20 cellular contexts compared by ENCODE assay signal in the genomic region with DNA sequence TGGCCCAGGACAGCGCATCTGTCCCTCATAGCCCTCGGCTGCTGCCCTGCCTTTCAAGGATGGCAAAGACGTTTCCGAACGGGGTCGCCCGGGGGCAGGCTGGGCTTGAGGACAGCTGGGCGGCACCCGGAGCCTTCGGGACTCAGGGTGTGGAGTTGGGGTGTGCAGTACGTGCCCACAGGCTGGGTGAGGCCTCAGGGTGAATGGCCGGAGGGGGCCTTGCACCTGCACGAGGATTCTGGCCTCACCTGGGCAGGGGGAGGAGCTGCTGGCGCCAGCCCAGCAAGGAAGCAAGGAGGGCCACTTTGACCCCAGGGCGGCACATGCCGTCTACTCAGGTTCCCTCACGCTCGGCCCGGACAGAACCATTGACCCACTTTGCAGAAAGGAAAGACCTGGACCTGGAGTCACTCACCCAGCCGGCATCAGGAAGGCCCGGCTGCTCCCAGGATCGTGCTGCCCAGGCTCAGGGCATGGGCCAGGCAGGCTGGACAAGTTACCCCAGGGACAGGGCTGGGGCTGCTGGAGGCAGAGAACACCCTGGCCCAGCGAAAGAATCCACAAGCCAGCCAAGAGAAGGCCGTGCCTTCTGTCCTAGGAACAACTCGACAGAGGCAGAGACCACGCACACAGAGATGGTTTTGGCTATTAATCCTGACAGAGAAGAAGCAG.
DNase-seq lines count a peak whose midpoint lies in the region; ATAC-seq, FAIRE-seq and TF ChIP-seq lines count a peak whose summit lies in the region.
"Had no signal": no experiment of that assay in that cellular context is flagged by ENCODE, and none has a peak within 500 bp of the region (broad histone marks: within the 10 kb centered on the region; RNA-seq: fewer than 3 reads in every experiment).

No MANE protein-coding gene starts in this region.

- in situ Hi-C loops in HepG2 (cut with HindIII; ENCODE audit: extremely low pct_ligation_motif_present, low pct_unique_long_range_greater_than_20kb): no loop called here

- H3K27ac Mint-ChIP-seq in activated CD4-positive, alpha-beta T cell treated with anti-CD3 and anti-CD28 coated beads for 36 hours: no peak overlapping the region
- H3K27ac Mint-ChIP-seq: CD8-positive, alpha-beta T cell had no signal

- no peak overlapping the region for H2BK120ac ChIP-seq in mesenchymal stem cell (ENCODE audit: low read depth, low read length)

- no peak for TF ChIP-seq POLR2A in HepG2 (IDR thresholded peaks at IDR 0.05; ENCODE audit: insufficient read depth in 1 of 2, low read depth in 2 of 2, low read length in 2 of 2)
- TF ChIP-seq POLR2A in right lobe of liver (IDR thresholded peaks at IDR 0.05): no peak

- H2AFZ ChIP-seq in HepG2 (ENCODE audit: low read length) (no peak overlapping the region), mesenchymal stem cell (ENCODE audit: low read depth, low read length) (no peak overlapping the region)

- no peaks in the 10 kb centered on the region for H3K27me3 Mint-ChIP-seq in activated CD4-positive, alpha-beta T cell treated with anti-CD3 and anti-CD28 coated beads for 36 hours

- H3K4me3 Mint-ChIP-seq in activated CD4-positive, alpha-beta T cell treated with anti-CD3 and anti-CD28 coated beads for 36 hours: no peak overlapping the region
- H3K4me3 Mint-ChIP-seq: CD8-positive, alpha-beta T cell had no signal

- H4K20me1 ChIP-seq in HepG2 (ENCODE audit: insufficient read depth, low read length): no peaks in the 10 kb centered on the region; the same call in 1 of the 2 replicates

- H3K9ac ChIP-seq in HepG2 (ENCODE audit: insufficient read depth, low read depth, low read length) (no peak overlapping the region), mesenchymal stem cell (ENCODE audit: low read length) (no peak overlapping the region)

- H3K79me2 ChIP-seq in HepG2 (ENCODE audit: insufficient read depth, low read length): no peaks in the 10 kb centered on the region

- no peak overlapping the region for H2BK15ac ChIP-seq in mesenchymal stem cell (ENCODE audit: low read depth, poor library complexity, severe bottlenecking)

- WGBS in HepG2 (ENCODE audit: low lambda C conversion rate): 4% methylated on average over 11 of the region's 26 CpGs
- 31% methylated on average over 7 of the region's 26 CpGs for WGBS in right lobe of liver (ENCODE audit: insufficient coverage, low coverage, low lambda C conversion rate, missing lambda C conversion rate)
- 79% methylated on average over 26 of the region's 26 CpGs for WGBS in mesenchymal stem cell

- no peaks in the 10 kb centered on the region for H3K79me1 ChIP-seq in mesenchymal stem cell (replicated peaks; ENCODE audit: low read length, poor library complexity, severe bottlenecking)

- no peak overlapping the region for H2AK5ac ChIP-seq in mesenchymal stem cell (ENCODE audit: low read length, severe bottlenecking)

- FAIRE-seq in HepG2 (lab: Jason Lieb, UNC): no peak
- FAIRE-seq: GM19239, H1, HTR-8/SVneo had no signal

- H3K36me3 Mint-ChIP-seq in activated CD4-positive, alpha-beta T cell treated with anti-CD3 and anti-CD28 coated beads for 36 hours (ENCODE audit: low read depth): no peaks in the 10 kb centered on the region
- H3K36me3 Mint-ChIP-seq: CD8-positive, alpha-beta T cell had no signal

- no TSS peak for BruUV-seq in HepG2 (replicated peaks; lab: Mats Ljungman, UMichigan)

- ATAC-seq in HepG2 (no peak), right lobe of liver (no peak)
- ATAC-seq in activated CD4-positive, alpha-beta T cell treated with anti-CD3 and anti-CD28 coated beads for 36 hours: no peak
- ATAC-seq: CD8-positive, alpha-beta T cell; HCT116 had no signal

- H3K9me3 Mint-ChIP-seq in activated CD4-positive, alpha-beta T cell treated with anti-CD3 and anti-CD28 coated beads for 36 hours (ENCODE audit: low read depth): peaks cover 4% of the 10 kb centered on the region
- H3K9me3 Mint-ChIP-seq: CD8-positive, alpha-beta T cell had no signal

- POLR2A ChIA-PET in HepG2 (lab: Yijun Ruan, JAX): no interaction called here
- POLR2A ChIA-PET in activated CD4-positive, alpha-beta T cell treated with anti-CD3 and anti-CD28 coated beads for 36 hours (lab: Charles Lee): no interaction called here

- TF ChIP-seq EP300 in HepG2 (IDR thresholded peaks at IDR 0.05; ENCODE audit: low read depth in 2 of 2, low read length in 2 of 2) (no peak), HepG2 (CRISPR knock-in tag; IDR thresholded peaks at IDR 0.05; ENCODE audit: borderline replicate concordance) (no peak)

- H3K4me3 ChIP-seq in HepG2 (replicated peaks in 1 of 3; ENCODE audit: insufficient read depth in 1 of 3, low read depth in 2 of 3, low read length in 3 of 3) (no peak overlapping the region), right lobe of liver (no peak overlapping the region), mesenchymal stem cell (ENCODE audit: insufficient read depth in 1 of 2, low read depth in 1 of 2, low read length in 2 of 2) (no peak overlapping the region)

- H3K18ac ChIP-seq in mesenchymal stem cell (ENCODE audit: low read depth in 1 of 2, low read length in 2 of 2): no peak overlapping the region

- TF ChIP-seq CTCF in HepG2 (CRISPR knock-in tag; IDR thresholded peaks at IDR 0.05): peak; percentile 13; the same call in 1 of the 2 replicates
- TF ChIP-seq CTCF in right lobe of liver (IDR thresholded peaks at IDR 0.05): no peak

- H2BK12ac ChIP-seq in mesenchymal stem cell (ENCODE audit: low read length in 2 of 2): no peak overlapping the region

- no peaks in the 10 kb centered on the region for H3K36me3 ChIP-seq in HepG2 (replicated peaks in 1 of 2; ENCODE audit: control insufficient read depth in 1 of 2, insufficient read depth in 2 of 2, low read length in 2 of 2)
- H3K36me3 ChIP-seq in right lobe of liver: no peaks in the 10 kb centered on the region
- H3K36me3 ChIP-seq in mesenchymal stem cell (ENCODE audit: control insufficient read depth in 1 of 2, insufficient read depth in 2 of 2, low read depth in 1 of 2, low read length in 2 of 2): no peaks in the 10 kb centered on the region

- H4K8ac ChIP-seq in mesenchymal stem cell (ENCODE audit: low read length): no peak overlapping the region

- CTCF ChIA-PET in HepG2 (lab: Yijun Ruan, JAX; ENCODE audit: low intra/inter-chr PET ratio, low total read pairs): no interaction called here
- CTCF ChIA-PET in activated CD4-positive, alpha-beta T cell treated with anti-CD3 and anti-CD28 coated beads for 36 hours (lab: Charles Lee): interaction anchor here (0.7 kb wide), 1 partner anchor 235 kb away, joined by 4 read pairs; no protein-coding TSS in a partner anchor

- intact Hi-C loops in HepG2 (cut with micrococcal nuclease; ENCODE audit: unreplicated experiment): no loop called here
- intact Hi-C loops in right lobe of liver (cut with DNase I): no loop called here
- intact Hi-C loops in activated CD4-positive, alpha-beta T cell treated with anti-CD3 and anti-CD28 coated beads for 36 hours (cut with DNase I, micrococcal nuclease): no loop called here

- no peaks in the 10 kb centered on the region for H3K4me1 Mint-ChIP-seq in activated CD4-positive, alpha-beta T cell treated with anti-CD3 and anti-CD28 coated beads for 36 hours

- H3K4me2 ChIP-seq in HepG2 (ENCODE audit: low read depth, low read length) (no peak overlapping the region), mesenchymal stem cell (ENCODE audit: low read length, poor library complexity, severe bottlenecking) (no peak overlapping the region)

- DNase-seq in NCI-H1417 (lab: John Stamatoyannopoulos, UW) (peak in 2 of 3 experiments; percentile 63 to 80), NCI-H1417 treated with DMSO at 0.1 percent for 48 hours (lab: John Stamatoyannopoulos, UW) (no peak), HepG2 (ENCODE audit: low spot score) (no peak), right lobe of liver (no peak), mesenchymal stem cell (no peak), AML-193 (lab: John Stamatoyannopoulos, UW) (no peak)
- no peak for DNase-seq in activated CD4-positive, alpha-beta T cell treated with anti-CD3 and anti-CD28 coated beads for 36 hours
- DNase-seq: 8988T; C1 segment of cervical spinal cord; Calu3; CD8-positive, alpha-beta T cell; DMS53; GF-D8; IMR-90; NCI-H1930; NCI-H524 treated with DMSO at 0.1 percent for 48 hours had no signal

- H4K91ac ChIP-seq in mesenchymal stem cell (ENCODE audit: low read length): peak overlapping the region; percentile 31

- peaks cover 8% of the 10 kb centered on the region for H3K9me3 ChIP-seq in HepG2 (ENCODE audit: low read length)
- peaks cover 0 to 3% (median 0%) of the 10 kb centered on the region in 4 donors for H3K9me3 ChIP-seq in right lobe of liver
- peaks cover 10% of the 10 kb centered on the region for H3K9me3 ChIP-seq in mesenchymal stem cell (ENCODE audit: control insufficient read depth, low read length)

- TF ChIP-seq RAD21 in HepG2 (CRISPR knock-in tag; IDR thresholded peaks at IDR 0.05): no peak

- H3K4me1 ChIP-seq in HepG2 (ENCODE audit: insufficient read depth, low read length): no peaks in the 10 kb centered on the region
- H3K4me1 ChIP-seq in right lobe of liver: no peaks in the 10 kb centered on the region
- H3K4me1 ChIP-seq in mesenchymal stem cell (ENCODE audit: control insufficient read depth, insufficient read depth, low read depth, low read length): no peaks in the 10 kb centered on the region

- H3K27me3 ChIP-seq in HepG2 (ENCODE audit: control insufficient read depth in 1 of 2, insufficient read depth in 2 of 2, low read length in 2 of 2) (peaks cover 17 to 63% of the 10 kb centered on the region in 2 experiments), right lobe of liver (no peaks in the 10 kb centered on the region), mesenchymal stem cell (ENCODE audit: control insufficient read depth in 1 of 2, insufficient read depth in 1 of 2, low read length in 2 of 2) (peaks cover 0 to 7% of the 10 kb centered on the region in 2 experiments)

- H3K14ac ChIP-seq in mesenchymal stem cell (ENCODE audit: low read length in 2 of 2): no peak overlapping the region

- no peak overlapping the region for H2BK5ac ChIP-seq in mesenchymal stem cell (ENCODE audit: low read depth, low read length, poor library complexity, severe bottlenecking)

- no peak overlapping the region for H3K4ac ChIP-seq in mesenchymal stem cell (ENCODE audit: low read depth in 1 of 2, low read length in 2 of 2)

- no peak overlapping the region for H3K23ac ChIP-seq in mesenchymal stem cell (ENCODE audit: low read length in 2 of 2)

- H3K27ac ChIP-seq in HepG2 (ENCODE audit: extremely low read length, insufficient read depth, low read length) (no peak overlapping the region), right lobe of liver (no peak overlapping the region), mesenchymal stem cell (ENCODE audit: low read length, poor library complexity, severe bottlenecking) (no peak overlapping the region)

TF ChIP-seq in HepG2, 621 proteins besides CTCF, POLR2A, EP300 and RAD21 (continues in another document):
- TF ChIP-seq ZNF282 (IDR thresholded peaks at IDR 0.05; ENCODE audit: partially characterized antibody): no peak
- TF ChIP-seq ZMYM2 (CRISPR knock-in tag; IDR thresholded peaks at IDR 0.05): no peak

Comparison
In these comparisons a context has a peak if more than half of its experiments do, and no peak if none do; other contexts are left out.
1. DNase-seq: peak in NCI-H1417 (2 of 3); none in NCI-H1417 treated with DMSO at 0.1 percent for 48 hours (single experiment), HepG2 (single experiment), right lobe of liver (0 of 3), mesenchymal stem cell (single experiment), activated CD4-positive, alpha-beta T cell treated with anti-CD3 and anti-CD28 coated beads for 36 hours (single experiment) and AML-193 (0 of 2).